ENCODE assay signal across 22 cellular contexts in the genomic region with DNA sequence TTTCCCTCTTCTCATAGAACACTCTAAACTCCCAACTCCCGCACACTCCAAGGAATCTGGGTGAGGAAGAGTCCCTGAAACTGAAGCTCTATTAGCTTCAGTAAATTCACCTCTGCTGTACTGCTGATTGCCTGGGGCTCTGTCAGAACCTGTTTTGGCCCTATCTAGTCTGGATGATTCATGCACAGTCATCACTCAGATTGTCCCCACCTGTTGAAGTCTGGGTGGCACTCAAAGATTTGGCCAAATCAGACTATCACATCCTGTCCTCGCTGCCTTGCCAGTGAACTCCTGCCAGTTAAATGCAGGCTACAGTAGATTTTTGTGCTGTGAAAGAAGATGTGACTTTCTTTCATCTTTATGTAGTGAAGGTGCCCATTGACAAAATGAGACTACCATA.
DNase-seq lines count a peak whose midpoint lies in the region; ATAC-seq, FAIRE-seq and TF ChIP-seq lines count a peak whose summit lies in the region.
"Had no signal": no experiment of that assay in that cellular context is flagged by ENCODE, and none has a peak within 500 bp of the region (broad histone marks: within the 10 kb centered on the region; RNA-seq: fewer than 3 reads in every experiment).

No MANE protein-coding gene starts in this region.

- TF ChIP-seq CTCF in BE2C (IDR thresholded peaks at IDR 0.05; ENCODE audit: low read depth, low read length) (no peak), HCT116 (IDR thresholded peaks at IDR 0.05 in 2 of 3, conservative IDR thresholded peaks at IDR 0.05 in 1 of 3; ENCODE audit: borderline replicate concordance in 1 of 3, insufficient read depth in 1 of 3, low read depth in 2 of 3, low read length in 2 of 3) (no peak), keratinocyte (optimal IDR thresholded peaks at IDR 0.05 in 1 of 3, IDR thresholded peaks at IDR 0.05 in 1 of 3, conservative IDR thresholded peaks at IDR 0.05 in 1 of 3; ENCODE audit: extremely low read depth in 1 of 3, insufficient read depth in 2 of 3, low read length in 3 of 3) (no peak)

- no peaks in the 10 kb centered on the region for H3K9me1 ChIP-seq in keratinocyte (ENCODE audit: control insufficient read depth, extremely low read depth, insufficient read depth, low read length)

- H3K9ac ChIP-seq in HCT116 (ENCODE audit: low read length) (no peak overlapping the region), keratinocyte (ENCODE audit: control insufficient read depth, extremely low read depth, insufficient read depth, low read length) (no peak overlapping the region)

- H3K27ac ChIP-seq in HCT116 (ENCODE audit: low read depth, low read length) (no peak overlapping the region), SJCRH30 (no peak overlapping the region), keratinocyte (ENCODE audit: control insufficient read depth, insufficient read depth, low read length) (no peak overlapping the region)
- H3K27ac ChIP-seq: body of pancreas, esophagus muscularis mucosa, heart left ventricle, right lobe of liver had no signal

- H3K36me3 ChIP-seq in BE2C (no peaks in the 10 kb centered on the region), HCT116 (ENCODE audit: control insufficient read depth in 1 of 2, insufficient read depth in 2 of 2, low read length in 2 of 2) (no peaks in the 10 kb centered on the region), SJCRH30 (no peaks in the 10 kb centered on the region), keratinocyte (ENCODE audit: control insufficient read depth in 2 of 2, extremely low read depth in 1 of 2, insufficient read depth in 2 of 2, low read length in 2 of 2) (no peaks in the 10 kb centered on the region)
- H3K36me3 ChIP-seq: esophagus muscularis mucosa, heart left ventricle, right lobe of liver had no signal

- RAD21 ChIA-PET in HCT116 (lab: Charles Lee; ENCODE audit: low non-redundant PET in 1 of 2, low total read pairs in 2 of 2, uncharacterized antibody in 2 of 2, unreplicated experiment in 2 of 2): no interaction called here

- H3K79me2 ChIP-seq in HCT116 (ENCODE audit: insufficient read depth, low read length): no peaks in the 10 kb centered on the region
- no peaks in the 10 kb centered on the region for H3K79me2 ChIP-seq in keratinocyte (ENCODE audit: control insufficient read depth, insufficient read depth, low read length)

- H4K20me1 ChIP-seq in HCT116 (ENCODE audit: insufficient read depth) (no peaks in the 10 kb centered on the region), keratinocyte (ENCODE audit: control insufficient read depth, extremely low read depth, insufficient read depth, low read length) (no peaks in the 10 kb centered on the region)

- DNase-seq in BE2C (peak; percentile 35), HCT116 (ENCODE audit: low read depth, low spot score) (peak; percentile 53), SJCRH30 (peak; percentile 36 to 58), keratinocyte (ENCODE audit: low read depth, low spot score) (peak; percentile 73), AG08396 (ENCODE audit: low spot score) (no peak), GF-D8 (lab: John Stamatoyannopoulos, UW) (no peak)
- no peak for DNase-seq in effector CD8-positive, alpha-beta T cell (lab: John Stamatoyannopoulos, UW)
- DNase-seq: activated CD8-positive, alpha-beta memory T cell treated with anti-CD3 and anti-CD28 coated beads, Interleukin-2, amount 10 ng/mL, durations not matched to agents 7 days and 5 days; activated naive CD4-positive, alpha-beta T cell treated with Interleukin-2 at 50 U/mL for 16 hours; body of pancreas; Calu3; dermis blood vessel endothelial cell; heart left ventricle; MV-4-11; NCI-H748 treated with DMSO at 0.1 percent for 48 hours; right lobe of liver; stimulated activated CD8-positive, alpha-beta memory T cell treated with anti-CD3 and anti-CD28 coated beads, Interleukin-4, amount 100 ng/mL, for 48 hours; T-helper 1 cell had no signal

- CTCF ChIA-PET in HCT116 (lab: Charles Lee): no interaction called here

- no peak; the same call in none of the 2 replicates for TF ChIP-seq RAD21 in HCT116 (IDR thresholded peaks at IDR 0.05; ENCODE audit: low read depth)

- intact Hi-C loops in HCT116 (cut with micrococcal nuclease): no loop called here

- ATAC-seq in HCT116 (peak; percentile 93), HG03135 (IDR thresholded peaks at IDR 0.05; ENCODE audit: unreplicated experiment) (no peak)
- ATAC-seq: activated CD8-positive, alpha-beta memory T cell treated with anti-CD3 and anti-CD28 coated beads, Interleukin-2, amount 10 ng/mL, durations not matched to agents 7 days and 5 days; body of pancreas; heart left ventricle; right lobe of liver had no signal

- H3K9me3 ChIP-seq in BE2C (no peaks in the 10 kb centered on the region), HCT116 (ENCODE audit: control insufficient read depth in 1 of 2, insufficient read depth in 1 of 2, low read depth in 1 of 2, low read length in 2 of 2) (no peaks in the 10 kb centered on the region), SJCRH30 (replicated peaks) (no peaks in the 10 kb centered on the region; the same call in 1 of the 2 replicates), keratinocyte (ENCODE audit: control insufficient read depth, low read depth, low read length) (no peaks in the 10 kb centered on the region)
- H3K9me3 ChIP-seq: body of pancreas, esophagus muscularis mucosa, heart left ventricle, right lobe of liver had no signal

- H3K9me2 ChIP-seq in HCT116 (ENCODE audit: insufficient read depth): no peaks in the 10 kb centered on the region; the same call in 1 of the 2 replicates

- H3K27me3 ChIP-seq in BE2C (no peaks in the 10 kb centered on the region), HCT116 (ENCODE audit: insufficient read depth, low read length) (no peaks in the 10 kb centered on the region), SJCRH30 (no peaks in the 10 kb centered on the region), keratinocyte (ENCODE audit: control insufficient read depth, extremely low read depth, insufficient read depth, low read length) (no peaks in the 10 kb centered on the region)
- H3K27me3 ChIP-seq: body of pancreas, esophagus muscularis mucosa, heart left ventricle, right lobe of liver had no signal

- dilution Hi-C loops in keratinocyte (cut with MboI; ENCODE audit: extremely low pct_ligation_motif_present, low sequenced_read_pairs): no loop called here

- BruUV-seq in HCT116 (replicated peaks; lab: Mats Ljungman, UMichigan): no TSS peak

- peak; percentile 99 for FAIRE-seq in keratinocyte (lab: Jason Lieb, UNC)
- FAIRE-seq: islet of Langerhans, RCC 7860 had no signal

- H3K4me3 ChIP-seq in BE2C (ENCODE audit: low read depth, low read length): no peak overlapping the region
- H3K4me3 ChIP-seq in HCT116 (replicated peaks in 1 of 2; ENCODE audit: low read depth in 1 of 2, low read length in 2 of 2): no peak overlapping the region
- no peak overlapping the region for H3K4me3 ChIP-seq in SJCRH30
- no peak overlapping the region for H3K4me3 ChIP-seq in keratinocyte (ENCODE audit: control insufficient read depth in 2 of 3, extremely low read depth in 1 of 3, insufficient read depth in 2 of 3, low read depth in 1 of 3, low read length in 3 of 3)
- H3K4me3 ChIP-seq: body of pancreas, esophagus muscularis mucosa, heart left ventricle, right lobe of liver had no signal

- H3K4me2 ChIP-seq in HCT116 (ENCODE audit: low read length) (peak overlapping the region; percentile 63), keratinocyte (ENCODE audit: control insufficient read depth, extremely low read depth, insufficient read depth, low read depth, low read length) (peak overlapping the region; percentile 59)

- TF ChIP-seq POLR2A in HCT116 (IDR thresholded peaks at IDR 0.05; ENCODE audit: borderline replicate concordance, extremely low read depth, insufficient read depth, insufficient read length): no peak

- POLR2A ChIA-PET in HCT116 (lab: Charles Lee): no interaction called here

- peak overlapping the region; percentile 66 for H2AFZ ChIP-seq in HCT116 (ENCODE audit: low read depth, low read length, poor library complexity, severe bottlenecking)
- H2AFZ ChIP-seq in keratinocyte (ENCODE audit: control insufficient read depth, low read length): no peak overlapping the region

- H3K4me1 ChIP-seq in BE2C: no peaks in the 10 kb centered on the region; the same call in 1 of the 2 replicates
- H3K4me1 ChIP-seq in HCT116 (ENCODE audit: control insufficient read depth in 1 of 2, insufficient read depth in 2 of 2, low read length in 2 of 2): peaks cover 3 to 19% of the 10 kb centered on the region in 2 experiments
- peaks cover 19% of the 10 kb centered on the region for H3K4me1 ChIP-seq in SJCRH30
- H3K4me1 ChIP-seq in keratinocyte (ENCODE audit: control insufficient read depth, extremely low read depth, insufficient read depth, low read length): peaks cover 17% of the 10 kb centered on the region
- H3K4me1 ChIP-seq: body of pancreas, esophagus muscularis mucosa, heart left ventricle, right lobe of liver had no signal

TF ChIP-seq in HCT116, 20 proteins besides CTCF, POLR2A, EP300 and RAD21 (continues in another document):
- TF ChIP-seq, protein P1, sequence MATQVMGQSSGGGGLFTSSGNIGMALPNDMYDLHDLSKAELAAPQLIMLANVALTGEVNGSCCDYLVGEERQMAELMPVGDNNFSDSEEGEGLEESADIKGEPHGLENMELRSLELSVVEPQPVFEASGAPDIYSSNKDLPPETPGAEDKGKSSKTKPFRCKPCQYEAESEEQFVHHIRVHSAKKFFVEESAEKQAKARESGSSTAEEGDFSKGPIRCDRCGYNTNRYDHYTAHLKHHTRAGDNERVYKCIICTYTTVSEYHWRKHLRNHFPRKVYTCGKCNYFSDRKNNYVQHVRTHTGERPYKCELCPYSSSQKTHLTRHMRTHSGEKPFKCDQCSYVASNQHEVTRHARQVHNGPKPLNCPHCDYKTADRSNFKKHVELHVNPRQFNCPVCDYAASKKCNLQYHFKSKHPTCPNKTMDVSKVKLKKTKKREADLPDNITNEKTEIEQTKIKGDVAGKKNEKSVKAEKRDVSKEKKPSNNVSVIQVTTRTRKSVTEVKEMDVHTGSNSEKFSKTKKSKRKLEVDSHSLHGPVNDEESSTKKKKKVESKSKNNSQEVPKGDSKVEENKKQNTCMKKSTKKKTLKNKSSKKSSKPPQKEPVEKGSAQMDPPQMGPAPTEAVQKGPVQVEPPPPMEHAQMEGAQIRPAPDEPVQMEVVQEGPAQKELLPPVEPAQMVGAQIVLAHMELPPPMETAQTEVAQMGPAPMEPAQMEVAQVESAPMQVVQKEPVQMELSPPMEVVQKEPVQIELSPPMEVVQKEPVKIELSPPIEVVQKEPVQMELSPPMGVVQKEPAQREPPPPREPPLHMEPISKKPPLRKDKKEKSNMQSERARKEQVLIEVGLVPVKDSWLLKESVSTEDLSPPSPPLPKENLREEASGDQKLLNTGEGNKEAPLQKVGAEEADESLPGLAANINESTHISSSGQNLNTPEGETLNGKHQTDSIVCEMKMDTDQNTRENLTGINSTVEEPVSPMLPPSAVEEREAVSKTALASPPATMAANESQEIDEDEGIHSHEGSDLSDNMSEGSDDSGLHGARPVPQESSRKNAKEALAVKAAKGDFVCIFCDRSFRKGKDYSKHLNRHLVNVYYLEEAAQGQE (IDR thresholded peaks at IDR 0.05; ENCODE audit: low read depth): no peak
- no peak for TF ChIP-seq YY1 (IDR thresholded peaks at IDR 0.05; ENCODE audit: extremely low read depth, insufficient replicate concordance, low read depth, low read length)
- TF ChIP-seq EGR1 (IDR thresholded peaks at IDR 0.05; ENCODE audit: low read depth): no peak
- TF ChIP-seq JUND (IDR thresholded peaks at IDR 0.05): peak; percentile 73
- TF ChIP-seq EZH2 (IDR thresholded peaks at IDR 0.05): no peak

Comparison
In these comparisons a context has a peak if more than half of its experiments do, and no peak if none do; other contexts are left out.
1. DNase-seq: peak in BE2C (single experiment), HCT116 (single experiment), SJCRH30 (2 of 2) and keratinocyte (single experiment); none in AG08396 (single experiment), effector CD8-positive, alpha-beta T cell (single experiment) and GF-D8 (single experiment).